ENCODE assay signal across 16 cellular contexts in the genomic region with DNA sequence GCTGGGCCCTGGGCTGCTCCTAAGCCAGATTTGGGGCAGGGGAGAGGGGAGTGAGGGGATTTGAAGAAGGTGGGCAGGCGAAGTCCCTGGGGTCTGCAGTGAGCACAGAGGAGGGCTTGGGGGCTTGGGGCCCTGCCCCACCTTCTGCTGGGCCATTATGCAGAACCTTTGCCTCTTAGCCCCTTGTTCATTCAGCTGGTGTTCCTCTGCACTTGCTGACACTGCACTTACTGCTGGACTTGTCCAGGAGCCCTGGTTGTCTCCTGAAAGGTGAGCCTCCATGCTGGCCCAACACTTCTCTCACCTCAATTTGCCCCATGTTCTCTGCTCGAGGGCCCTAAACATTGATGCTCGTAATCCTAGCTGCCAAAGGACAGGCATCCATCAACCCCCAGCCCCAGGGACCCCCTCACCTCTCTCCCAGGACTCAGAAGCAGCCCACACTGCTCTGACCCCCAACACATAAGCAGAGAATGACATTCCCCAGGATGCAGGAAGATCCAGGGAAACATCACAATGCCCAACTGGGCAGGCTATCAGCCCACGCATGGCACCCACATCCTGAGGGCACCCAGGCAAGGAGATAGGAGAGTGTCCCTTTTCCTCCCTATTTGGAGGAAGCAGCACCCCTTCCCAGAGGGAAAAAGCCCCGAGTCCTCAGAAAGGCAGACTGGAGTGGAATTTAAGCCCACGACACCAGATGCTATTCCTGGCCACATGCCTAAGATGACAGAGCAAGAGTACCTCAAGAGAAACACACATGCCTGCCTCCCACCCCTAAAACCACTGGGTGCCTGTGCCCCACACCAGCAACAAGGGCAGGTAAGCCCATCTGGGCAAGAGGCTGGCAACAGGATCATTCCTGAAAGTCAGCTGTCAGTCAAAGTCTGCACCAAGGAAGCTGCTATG.
DNase-seq lines count a peak whose midpoint lies in the region; ATAC-seq and TF ChIP-seq lines count a peak whose summit lies in the region.
"Had no signal": no experiment of that assay in that cellular context is flagged by ENCODE, and none has a peak within 500 bp of the region (broad histone marks: within the 10 kb centered on the region; RNA-seq: fewer than 3 reads in every experiment).

No MANE protein-coding gene starts in this region.

- H3K4me3 Mint-ChIP-seq in endodermal cell = no peak overlapping the region
- H3K4me3 Mint-ChIP-seq: activated CD4-positive, alpha-beta T cell treated with anti-CD3 and anti-CD28 coated beads, Interleukin-2, amount 10 ng/mL, durations not matched to agents 24 days and 14 days; CD4-positive, alpha-beta T cell; HFFc6; stimulated activated naive CD8-positive, alpha-beta T cell treated with anti-CD3 and anti-CD28 coated beads, Interleukin-15, Interleukin-2, amounts not matched to agents 100 ng/mL and 50 ng/mL, for 24 hours had no signal

- H3K27ac ChIP-seq in heart right ventricle = peak overlapping the region; percentile 67 to 95 (median 84)
- no peak overlapping the region for H3K27ac ChIP-seq in endodermal cell (ENCODE audit: low read depth, low read length)

- H3K27me3 Mint-ChIP-seq in endodermal cell (ENCODE audit: insufficient read depth) = peaks cover 21% of the 10 kb centered on the region
- H3K27me3 Mint-ChIP-seq: CD4-positive, alpha-beta T cell had no signal

- H3K9me3 Mint-ChIP-seq in endodermal cell = peaks cover 6% of the 10 kb centered on the region
- H3K9me3 Mint-ChIP-seq: activated CD4-positive, alpha-beta T cell treated with anti-CD3 and anti-CD28 coated beads, Interleukin-2, amount 10 ng/mL, durations not matched to agents 24 days and 14 days; activated T-helper 2 cell treated with anti-CD3 and anti-CD28 coated beads, Interferon-gamma antibody, Interleukin-2, Interleukin-4, amounts not matched to agents 10 μg/mL and 5 μg/mL and 100 μg/mL, durations not matched to agents 14 hours and 24 hours and 36 hours; HFFc6; stimulated activated naive CD8-positive, alpha-beta T cell treated with anti-CD3 and anti-CD28 coated beads, Interleukin-15, Interleukin-2, amounts not matched to agents 100 ng/mL and 50 ng/mL, for 24 hours had no signal

- 51 to 52% methylated on average over 6 of the region's 6 CpGs for WGBS in heart right ventricle, 2 donors
- WGBS in endodermal cell (ENCODE audit: insufficient coverage in 1 of 2, insufficient read length in 1 of 2), 2 experiments = 86 to 90% methylated on average over 3 to 6 of the region's 6 CpGs

- H3K9me3 ChIP-seq in heart right ventricle = peaks cover 0 to 9% (median 0%) of the 10 kb centered on the region in 11 donors
- H3K9me3 ChIP-seq in endodermal cell (ENCODE audit: control insufficient read depth, low read length) = peaks cover 6% of the 10 kb centered on the region

- DNase-seq in heart right ventricle (no peak), Right ventricle myocardium inferior (ENCODE audit: missing footprints) (no peak), endodermal cell (peak; percentile 30), posterior vena cava (ENCODE audit: low spot score) (peak; percentile 35), NCI-H345 treated with DMSO at 0.1 percent for 48 hours (lab: John Stamatoyannopoulos, UW; ENCODE audit: unreplicated experiment) (no peak), medulla oblongata (ENCODE audit: extremely low spot score) (no peak), NCI-H2196 treated with DMSO at 0.1 percent for 48 hours (lab: John Stamatoyannopoulos, UW; ENCODE audit: unreplicated experiment) (no peak)
- DNase-seq: activated CD4-positive, alpha-beta T cell treated with anti-CD3 and anti-CD28 coated beads, Interleukin-2, amount 10 ng/mL, durations not matched to agents 24 days and 14 days; CD4-positive, alpha-beta T cell; DMS53; HFFc6; NCI-H2029; NCI-H510A had no signal

- no peak overlapping the region for H3K9ac ChIP-seq in endodermal cell (ENCODE audit: extremely low read depth, low read length, poor library complexity, severe bottlenecking)

- H3K4me1 Mint-ChIP-seq in endodermal cell = peaks cover 7% of the 10 kb centered on the region
- H3K4me1 Mint-ChIP-seq: activated CD4-positive, alpha-beta T cell treated with anti-CD3 and anti-CD28 coated beads, Interleukin-2, amount 10 ng/mL, durations not matched to agents 24 days and 14 days had no signal

- no peak overlapping the region for H3K4me3 ChIP-seq in heart right ventricle
- H3K4me3 ChIP-seq in endodermal cell (ENCODE audit: low read length) = no peak overlapping the region

- peaks cover 19 to 95% (median 70%) of the 10 kb centered on the region in 9 donors for H3K4me1 ChIP-seq in heart right ventricle
- H3K4me1 ChIP-seq in endodermal cell (ENCODE audit: control insufficient read depth, insufficient read depth, low read length) = no peaks in the 10 kb centered on the region

- H3K27ac Mint-ChIP-seq in endodermal cell = no peak overlapping the region
- H3K27ac Mint-ChIP-seq: activated CD4-positive, alpha-beta T cell treated with anti-CD3 and anti-CD28 coated beads, Interleukin-2, amount 10 ng/mL, durations not matched to agents 24 days and 14 days; activated T-helper 2 cell treated with anti-CD3 and anti-CD28 coated beads, Interferon-gamma antibody, Interleukin-2, Interleukin-4, amounts not matched to agents 10 μg/mL and 5 μg/mL and 100 μg/mL, durations not matched to agents 14 hours and 24 hours and 36 hours; CD4-positive, alpha-beta T cell; HFFc6; stimulated activated naive CD8-positive, alpha-beta T cell treated with anti-CD3 and anti-CD28 coated beads, Interleukin-15, Interleukin-2, amounts not matched to agents 100 ng/mL and 50 ng/mL, for 24 hours had no signal

- TF ChIP-seq CTCF in heart right ventricle (IDR thresholded peaks at IDR 0.05) (no peak), endodermal cell (conservative IDR thresholded peaks at IDR 0.05) (no peak)

- ATAC-seq in heart right ventricle = no peak
- ATAC-seq in Right ventricle myocardium inferior = no peak
- no peak for ATAC-seq in GM18907 (IDR thresholded peaks at IDR 0.05; ENCODE audit: unreplicated experiment)

- H3K36me3 ChIP-seq in heart right ventricle = peaks cover 0 to 4% (median 0%) of the 10 kb centered on the region in 9 donors
- H3K36me3 ChIP-seq in endodermal cell (ENCODE audit: control insufficient read depth, insufficient read depth, low read length) = no peaks in the 10 kb centered on the region

- no peaks in the 10 kb centered on the region for H3K36me3 Mint-ChIP-seq in endodermal cell (ENCODE audit: low read depth)

- intact Hi-C loops in heart right ventricle (cut with DNase I) = loop anchor here in 3 of 10 donors (2.0 to 5.0 kb wide), 4 partner anchors 19 to 75 kb away; a partner anchor contains a TSS
- intact Hi-C loops in Right ventricle myocardium inferior (cut with DNase I) = loop anchor here (2.0 to 5.0 kb wide), 2 partner anchors 29 to 35 kb away; no protein-coding TSS in a partner anchor
- intact Hi-C loops in posterior vena cava (cut with DNase I) = no loop called here

- H3K27me3 ChIP-seq in heart right ventricle = no peaks in the 10 kb centered on the region
- H3K27me3 ChIP-seq in endodermal cell (ENCODE audit: control insufficient read depth, insufficient read depth, low read length, poor library complexity, severe bottlenecking) = no peaks in the 10 kb centered on the region

Comparison
In these comparisons a context has a peak if more than half of its experiments do, and no peak if none do; other contexts are left out.
1. DNase-seq: peak in endodermal cell (single experiment) and posterior vena cava (single experiment); none in heart right ventricle (0 of 2), Right ventricle myocardium inferior (single experiment), NCI-H345 treated with DMSO at 0.1 percent for 48 hours (single experiment), medulla oblongata (single experiment) and NCI-H2196 treated with DMSO at 0.1 percent for 48 hours (single experiment).